ENCODE assay signal across 21 cellular contexts in the genomic region with DNA sequence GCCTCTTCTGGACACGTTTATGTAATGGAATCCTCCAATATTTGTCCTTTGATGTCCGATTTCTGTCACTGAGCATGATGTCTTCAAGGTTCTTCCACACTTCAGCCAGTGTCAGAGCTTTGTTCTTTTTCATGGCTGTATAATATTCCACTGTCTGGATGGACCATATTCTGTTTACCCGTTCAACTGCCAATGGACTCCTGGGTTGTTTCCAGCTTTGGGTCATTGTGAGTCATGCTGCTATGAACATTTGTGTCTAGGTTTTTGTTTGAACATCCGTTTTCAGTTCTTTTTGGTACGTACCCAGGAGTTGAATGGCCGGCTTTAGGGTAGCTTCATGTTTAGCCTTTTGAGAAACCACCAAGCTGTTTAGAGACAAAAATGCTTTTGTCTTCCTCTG.
"Had no signal": no experiment of that assay in that cellular context is flagged by ENCODE, and none has a peak within 500 bp of the region (broad histone marks: within the 10 kb centered on the region; RNA-seq: fewer than 3 reads in every experiment).

No MANE protein-coding gene starts in this region.

- ATAC-seq: activated CD8-positive, alpha-beta memory T cell treated with anti-CD3 and anti-CD28 coated beads, Interleukin-2, amount 10 ng/mL, durations not matched to agents 7 days and 5 days; esophagus mucosa; left ventricle myocardium superior; psoas muscle; right cardiac atrium had no signal

- H3K27me3 Mint-ChIP-seq: activated CD8-positive, alpha-beta memory T cell treated with anti-CD3 and anti-CD28 coated beads, Interleukin-2, amount 10 ng/mL, durations not matched to agents 7 days and 5 days; naive B cell; stimulated activated naive CD8-positive, alpha-beta T cell treated with anti-CD3 and anti-CD28 coated beads, Interleukin-15, amount 100 ng/mL, for 72 hours had no signal

- H3K4me1 Mint-ChIP-seq: activated CD8-positive, alpha-beta memory T cell treated with anti-CD3 and anti-CD28 coated beads, Interleukin-2, amount 10 ng/mL, durations not matched to agents 7 days and 5 days; immature natural killer cell; stimulated activated naive CD8-positive, alpha-beta T cell treated with anti-CD3 and anti-CD28 coated beads, Interleukin-15, amount 100 ng/mL, for 72 hours had no signal

- DNase-seq: activated CD4-positive, alpha-beta T cell treated with anti-CD3 and anti-CD28 coated beads, Interleukin-2, amount 50 U/mL, for 4 hours; activated CD4-positive, CD25-positive, alpha-beta regulatory T cell treated with anti-CD3 and anti-CD28 coated beads, Interleukin-2, amount 50 U/mL, for 72 hours; activated CD8-positive, alpha-beta memory T cell treated with anti-CD3 and anti-CD28 coated beads, Interleukin-2, amount 10 ng/mL, durations not matched to agents 7 days and 5 days; activated naive CD4-positive, alpha-beta T cell treated with anti-CD3 and anti-CD28 coated beads for 36 hours; cerebellar nuclear complex; cortex of kidney; left ventricle myocardium superior; naive B cell; ovary; psoas muscle; right cardiac atrium; stimulated activated CD4-positive, alpha-beta T cell treated with anti-CD3 and anti-CD28 coated beads, Interleukin-15, amount 100 ng/mL, for 24 hours; stimulated activated CD4-positive, alpha-beta T cell treated with anti-CD3 and anti-CD28 coated beads, Interleukin-2, amount 100 ng/mL, for 48 hours; transverse colon had no signal

- H3K27ac Mint-ChIP-seq: activated CD8-positive, alpha-beta memory T cell treated with anti-CD3 and anti-CD28 coated beads, Interleukin-2, amount 10 ng/mL, durations not matched to agents 7 days and 5 days; activated naive CD4-positive, alpha-beta T cell treated with anti-CD3 and anti-CD28 coated beads for 36 hours; naive B cell had no signal

- H3K36me3 Mint-ChIP-seq: naive B cell had no signal

- H3K4me3 ChIP-seq: breast epithelium, ovary, psoas muscle, skin epidermis, suprapubic skin, transverse colon, vagina had no signal

- H3K4me3 Mint-ChIP-seq: activated CD8-positive, alpha-beta memory T cell treated with anti-CD3 and anti-CD28 coated beads, Interleukin-2, amount 10 ng/mL, durations not matched to agents 7 days and 5 days; activated naive CD4-positive, alpha-beta T cell treated with anti-CD3 and anti-CD28 coated beads for 36 hours; naive B cell; stimulated activated naive CD8-positive, alpha-beta T cell treated with anti-CD3 and anti-CD28 coated beads, Interleukin-15, amount 100 ng/mL, for 72 hours had no signal
